2 cellular contexts compared by ENCODE assay signal in genomic region chr1:203314025-203314759, GRCh38. TPM values are rescaled to one million over a fixed set of nuclear protein-coding genes. Genes with fewer than 3 reads are reported as not detected.
"Had no signal": no experiment of that assay in that cellular context is flagged by ENCODE, and none has a peak within 500 bp of the region (broad histone marks: within the 10 kb centered on the region; RNA-seq: fewer than 3 reads in every experiment).

No MANE protein-coding gene starts in this region.

RNA-seq across cellular contexts. Expression of gene FMOD, which starts 36.7 kb away (rescaled TPM):
- total RNA-seq: astrocyte, RPMI7951 had no signal
